ENCODE assay signal across 9 cellular contexts in genomic region chr7:81161459-81162075, GRCh38.
A peak's percentile ranks its signal among the peaks of the same experiment; 100 is the strongest.
DNase-seq lines count a peak whose midpoint lies in the region; ATAC-seq and TF ChIP-seq lines count a peak whose summit lies in the region.
"Had no signal": no experiment of that assay in that cellular context is flagged by ENCODE, and none has a peak within 500 bp of the region (broad histone marks: within the 10 kb centered on the region; RNA-seq: fewer than 3 reads in every experiment).

No MANE protein-coding gene starts in this region.

- POLR2A ChIA-PET in WTC11 (lab: Charles Lee) = interaction anchor here (1.0 kb wide), 1 partner anchor 106 kb away, joined by 3 read pairs; no protein-coding TSS in a partner anchor

- in situ Hi-C loops in Caki2 (cut with HindIII; ENCODE audit: low pct_unique_long_range_greater_than_20kb, low sequenced_read_pairs) = no loop called here

- H3K27ac Mint-ChIP-seq in WTC11 = peak overlapping the region; percentile 55; the same call in 1 of the 2 replicates
- H3K27ac Mint-ChIP-seq in activated naive CD4-positive, alpha-beta T cell treated with anti-CD3 and anti-CD28 coated beads, Interleukin-2, amount 10 ng/mL, durations not matched to agents 7 days and 5 days = no peak overlapping the region
- no peak overlapping the region for H3K27ac Mint-ChIP-seq in type B pancreatic cell

- DNase-seq in Caki2 (ENCODE audit: low read depth) (peak; percentile 87), MG63 (peak; percentile 77), WTC11 (ENCODE audit: low spot score) (no peak), lung (ENCODE audit: low spot score) (no peak), cortex of kidney (lab: John Stamatoyannopoulos, UW) (no peak), type B pancreatic cell (ENCODE audit: extremely low spot score, unreplicated experiment) (no peak)
- DNase-seq in activated naive CD4-positive, alpha-beta T cell treated with anti-CD3 and anti-CD28 coated beads, Interleukin-2, amount 10 ng/mL, durations not matched to agents 7 days and 5 days = no peak
- DNase-seq: activated T-cell treated with anti-CD3 and anti-CD28 coated beads, Interleukin-2, amount 50 U/mL, for 4 hours had no signal

- H3K27me3 ChIP-seq in MG63 (no peaks in the 10 kb centered on the region), lung (ENCODE audit: control insufficient read depth, insufficient read depth) (no peaks in the 10 kb centered on the region)

- H3K4me1 Mint-ChIP-seq in WTC11 (peaks cover 22% of the 10 kb centered on the region), type B pancreatic cell (ENCODE audit: unreplicated experiment) (peaks cover 23% of the 10 kb centered on the region)
- H3K4me1 Mint-ChIP-seq in activated naive CD4-positive, alpha-beta T cell treated with anti-CD3 and anti-CD28 coated beads, Interleukin-2, amount 10 ng/mL, durations not matched to agents 7 days and 5 days = no peaks in the 10 kb centered on the region

- H3K36me3 ChIP-seq in MG63 (no peaks in the 10 kb centered on the region), lung (ENCODE audit: control insufficient read depth in 2 of 2, insufficient read depth in 2 of 2, low read length in 2 of 2) (no peaks in the 10 kb centered on the region)

- WGBS in lung, 2 donors = 74 to 79% methylated on average over 6 of the region's 6 CpGs

- H3K36me3 Mint-ChIP-seq in WTC11 (no peaks in the 10 kb centered on the region), type B pancreatic cell (no peaks in the 10 kb centered on the region)
- no peaks in the 10 kb centered on the region for H3K36me3 Mint-ChIP-seq in activated naive CD4-positive, alpha-beta T cell treated with anti-CD3 and anti-CD28 coated beads, Interleukin-2, amount 10 ng/mL, durations not matched to agents 7 days and 5 days

- H3K9me3 Mint-ChIP-seq in WTC11 = no peaks in the 10 kb centered on the region
- H3K9me3 Mint-ChIP-seq in activated naive CD4-positive, alpha-beta T cell treated with anti-CD3 and anti-CD28 coated beads, Interleukin-2, amount 10 ng/mL, durations not matched to agents 7 days and 5 days = peaks cover 5% of the 10 kb centered on the region
- peaks cover 3% of the 10 kb centered on the region for H3K9me3 Mint-ChIP-seq in type B pancreatic cell

- H3K27me3 Mint-ChIP-seq in WTC11 (ENCODE audit: low read depth) (peaks cover 5% of the 10 kb centered on the region), type B pancreatic cell (no peaks in the 10 kb centered on the region)
- H3K27me3 Mint-ChIP-seq in activated naive CD4-positive, alpha-beta T cell treated with anti-CD3 and anti-CD28 coated beads, Interleukin-2, amount 10 ng/mL, durations not matched to agents 7 days and 5 days = no peaks in the 10 kb centered on the region

- TF ChIP-seq CTCF in WTC11 (IDR thresholded peaks at IDR 0.05) = no peak
- TF ChIP-seq CTCF in lung (IDR thresholded peaks at IDR 0.05; ENCODE audit: control extremely low read depth, extremely low read depth) = no peak
- no peak for TF ChIP-seq CTCF in type B pancreatic cell (conservative IDR thresholded peaks at IDR 0.05)

- H3K4me3 ChIP-seq in MG63 (no peak overlapping the region), lung (no peak overlapping the region)

- H3K27ac ChIP-seq in lung (ENCODE audit: low read depth in 1 of 2, low read length in 1 of 2) = no peak overlapping the region

- H3K4me1 ChIP-seq in lung (ENCODE audit: control insufficient read depth in 2 of 2, insufficient read depth in 2 of 2, low read length in 2 of 2) = no peaks in the 10 kb centered on the region

- CTCF ChIA-PET in WTC11 (lab: Charles Lee) = no interaction called here
- CTCF ChIA-PET in activated naive CD4-positive, alpha-beta T cell treated with anti-CD3 and anti-CD28 coated beads, Interleukin-2, amount 10 ng/mL, durations not matched to agents 7 days and 5 days (lab: Charles Lee) = no interaction called here

- ATAC-seq in WTC11 (no peak), lung (ENCODE audit: insufficient read depth, low FRiP score) (peak; percentile 66), GM21367 (IDR thresholded peaks at IDR 0.05; ENCODE audit: unreplicated experiment) (no peak)
- ATAC-seq: activated T-cell treated with anti-CD3 and anti-CD28 coated beads, Interleukin-2, amount 50 U/mL, for 4 hours had no signal

- H3K9me3 ChIP-seq in MG63 (no peaks in the 10 kb centered on the region), lung (ENCODE audit: control insufficient read depth in 2 of 2, insufficient read depth in 1 of 2, low read length in 1 of 2) (no peaks in the 10 kb centered on the region)

- no peak overlapping the region for H3K4me3 Mint-ChIP-seq in WTC11
- H3K4me3 Mint-ChIP-seq in activated naive CD4-positive, alpha-beta T cell treated with anti-CD3 and anti-CD28 coated beads, Interleukin-2, amount 10 ng/mL, durations not matched to agents 7 days and 5 days = no peak overlapping the region
- no peak overlapping the region for H3K4me3 Mint-ChIP-seq in type B pancreatic cell
- H3K4me3 Mint-ChIP-seq: activated T-cell treated with anti-CD3 and anti-CD28 coated beads, Interleukin-2, amount 50 U/mL, for 4 hours had no signal

TF ChIP-seq in WTC11, 78 proteins besides CTCF, POLR2A, EP300 and RAD21:
- TF ChIP-seq KAT7 (CRISPR knock-in tag; IDR thresholded peaks at IDR 0.05; ENCODE audit: borderline replicate concordance) = no peak
- TF ChIP-seq MAX (CRISPR knock-in tag; IDR thresholded peaks at IDR 0.05) = no peak
- no peak for TF ChIP-seq ATF6 (CRISPR knock-in tag; IDR thresholded peaks at IDR 0.05)
- TF ChIP-seq EMX1 (CRISPR knock-in tag; IDR thresholded peaks at IDR 0.05) = no peak
- no peak for TF ChIP-seq FOXP4 (CRISPR knock-in tag; IDR thresholded peaks at IDR 0.05)
- TF ChIP-seq E2F4 (CRISPR knock-in tag; IDR thresholded peaks at IDR 0.05; ENCODE audit: borderline replicate concordance, low read depth) = no peak

Comparison
In these comparisons a context has a peak if more than half of its experiments do, and no peak if none do; other contexts are left out.
1. DNase-seq: peak in Caki2 (single experiment) and MG63 (single experiment); none in WTC11 (single experiment), lung (single experiment), activated naive CD4-positive, alpha-beta T cell treated with anti-CD3 and anti-CD28 coated beads, Interleukin-2, amount 10 ng/mL, durations not matched to agents 7 days and 5 days (single experiment), cortex of kidney (single experiment) and type B pancreatic cell (single experiment).